ENCODE assay signal across 12 cellular contexts in the genomic region with DNA sequence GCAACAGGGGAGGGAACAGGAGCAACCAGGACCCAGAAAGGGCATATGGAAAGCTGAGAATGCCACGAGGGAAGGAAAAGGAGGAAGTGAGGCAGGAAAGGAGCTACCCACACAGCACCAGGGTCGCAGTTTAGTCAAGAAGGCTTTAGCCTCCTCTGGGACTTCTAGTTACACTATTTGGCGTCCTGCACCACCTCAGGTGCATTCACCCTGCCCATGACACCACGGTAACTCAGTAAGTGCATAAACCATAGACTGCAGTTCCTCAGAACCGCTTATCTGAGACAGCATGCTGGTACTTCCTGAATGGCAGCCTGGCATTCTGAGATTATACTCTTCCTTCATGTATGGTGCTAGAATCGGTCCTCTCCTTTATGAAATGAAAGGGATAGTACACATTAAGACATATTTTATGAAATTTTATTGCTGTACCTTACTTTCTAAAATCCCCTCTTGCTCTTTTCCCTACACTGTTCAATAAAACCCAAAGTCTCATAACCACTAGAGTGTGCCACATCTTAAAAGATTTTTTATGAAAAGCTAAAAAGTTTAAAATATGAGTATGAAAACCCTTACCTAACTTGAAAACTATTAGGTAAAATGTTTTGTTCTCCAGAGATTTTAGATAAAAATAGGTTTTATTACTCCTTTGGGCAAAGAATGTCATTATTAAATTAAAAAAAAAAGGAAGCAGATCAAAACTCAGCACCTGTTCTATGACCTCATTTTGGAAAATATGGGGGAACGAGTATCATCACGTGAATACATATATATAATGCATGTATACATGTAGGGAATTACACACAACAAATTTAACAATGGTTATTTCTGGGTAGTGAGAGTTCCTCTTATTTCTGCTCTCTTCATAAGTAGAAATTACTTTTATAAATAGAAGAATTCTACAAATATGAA.
A peak's percentile ranks its signal among the peaks of the same experiment; 100 is the strongest.
DNase-seq lines count a peak whose midpoint lies in the region; ATAC-seq and TF ChIP-seq lines count a peak whose summit lies in the region.
"Had no signal": no experiment of that assay in that cellular context is flagged by ENCODE, and none has a peak within 500 bp of the region (broad histone marks: within the 10 kb centered on the region; RNA-seq: fewer than 3 reads in every experiment).

No MANE protein-coding gene starts in this region.

- TF ChIP-seq CTCF in RWPE2 (IDR thresholded peaks at IDR 0.05; ENCODE audit: poor library complexity, severe bottlenecking) = no peak

- peaks cover 58% of the 10 kb centered on the region for H3K4me1 Mint-ChIP-seq in central memory CD8-positive, alpha-beta T cell
- peaks cover 69% of the 10 kb centered on the region for H3K4me1 Mint-ChIP-seq in stimulated activated memory B cell treated with anti-CD40 and anti-IgM and Interleukin-4, amounts not matched to agents 10 μg/mL and 1 μg/mL and 100 μg/mL, for 72 hours

- H3K36me3 Mint-ChIP-seq in central memory CD8-positive, alpha-beta T cell (ENCODE audit: insufficient read depth) = no peaks in the 10 kb centered on the region
- peaks cover 9% of the 10 kb centered on the region for H3K36me3 Mint-ChIP-seq in stimulated activated memory B cell treated with anti-CD40 and anti-IgM and Interleukin-4, amounts not matched to agents 10 μg/mL and 1 μg/mL and 100 μg/mL, for 72 hours
- H3K36me3 Mint-ChIP-seq: activated CD4-positive, alpha-beta memory T cell treated with anti-CD3 and anti-CD28 coated beads for 36 hours had no signal

- ATAC-seq in RWPE2 (ENCODE audit: low read depth) (peak; percentile 14; the same call in 1 of the 3 replicates), GM18511 (IDR thresholded peaks at IDR 0.05; ENCODE audit: unreplicated experiment) (no peak)
- peak; percentile 45 for ATAC-seq in central memory CD8-positive, alpha-beta T cell (replicated peaks; ENCODE audit: extremely low read depth, poor library complexity, severe bottlenecking)
- ATAC-seq in stimulated activated memory B cell treated with anti-CD40 and anti-IgM and Interleukin-4, amounts not matched to agents 10 μg/mL and 1 μg/mL and 100 μg/mL, for 72 hours = peak; percentile 96
- ATAC-seq: HCT116 had no signal

- H3K4me1 ChIP-seq in RWPE2 (ENCODE audit: insufficient read depth, poor library complexity, severe bottlenecking) = no peaks in the 10 kb centered on the region

- peak overlapping the region; percentile 92 for H3K27ac Mint-ChIP-seq in central memory CD8-positive, alpha-beta T cell (ENCODE audit: low read depth)
- H3K27ac Mint-ChIP-seq in stimulated activated memory B cell treated with anti-CD40 and anti-IgM and Interleukin-4, amounts not matched to agents 10 μg/mL and 1 μg/mL and 100 μg/mL, for 72 hours = peak overlapping the region; percentile 82
- H3K27ac Mint-ChIP-seq: activated CD4-positive, alpha-beta memory T cell treated with anti-CD3 and anti-CD28 coated beads for 36 hours had no signal

- H3K36me3 ChIP-seq in RWPE2 (ENCODE audit: low read depth) = no peaks in the 10 kb centered on the region
- H3K36me3 ChIP-seq: brain microvascular endothelial cell had no signal

- no peaks in the 10 kb centered on the region for H3K9me3 Mint-ChIP-seq in central memory CD8-positive, alpha-beta T cell
- no peaks in the 10 kb centered on the region for H3K9me3 Mint-ChIP-seq in stimulated activated memory B cell treated with anti-CD40 and anti-IgM and Interleukin-4, amounts not matched to agents 10 μg/mL and 1 μg/mL and 100 μg/mL, for 72 hours

- no peak overlapping the region for H3K27ac ChIP-seq in RWPE2 (ENCODE audit: poor library complexity, severe bottlenecking)
- H3K27ac ChIP-seq: brain microvascular endothelial cell had no signal

- no peaks in the 10 kb centered on the region for H3K27me3 ChIP-seq in RWPE2 (ENCODE audit: insufficient read depth, poor library complexity, severe bottlenecking)
- H3K27me3 ChIP-seq: brain microvascular endothelial cell had no signal

- H3K27me3 Mint-ChIP-seq in central memory CD8-positive, alpha-beta T cell = no peaks in the 10 kb centered on the region
- H3K27me3 Mint-ChIP-seq in stimulated activated memory B cell treated with anti-CD40 and anti-IgM and Interleukin-4, amounts not matched to agents 10 μg/mL and 1 μg/mL and 100 μg/mL, for 72 hours = no peaks in the 10 kb centered on the region
- H3K27me3 Mint-ChIP-seq: activated CD4-positive, alpha-beta memory T cell treated with anti-CD3 and anti-CD28 coated beads for 36 hours had no signal

- H3K4me3 ChIP-seq in RWPE2 (ENCODE audit: severe bottlenecking) = no peak overlapping the region

- H3K4me3 Mint-ChIP-seq in central memory CD8-positive, alpha-beta T cell = peak overlapping the region; percentile 35
- H3K4me3 Mint-ChIP-seq in stimulated activated memory B cell treated with anti-CD40 and anti-IgM and Interleukin-4, amounts not matched to agents 10 μg/mL and 1 μg/mL and 100 μg/mL, for 72 hours = peak overlapping the region; percentile 47
- H3K4me3 Mint-ChIP-seq: activated CD4-positive, alpha-beta memory T cell treated with anti-CD3 and anti-CD28 coated beads for 36 hours had no signal

- H3K9me3 ChIP-seq in RWPE2 (ENCODE audit: severe bottlenecking) = no peaks in the 10 kb centered on the region

- DNase-seq in activated CD4-positive, alpha-beta T cell treated with anti-CD3 and anti-CD28 coated beads for 48 hours = peak; percentile 9
- no peak for DNase-seq in activated CD4-positive, alpha-beta T cell treated with anti-CD3 and anti-CD28 coated beads for 1 hour
- no peak for DNase-seq in RWPE2 (ENCODE audit: low spot score)
- no peak for DNase-seq in central memory CD8-positive, alpha-beta T cell (ENCODE audit: low spot score in 2 of 2)
- no peak for DNase-seq in anterior cingulate cortex (lab: John Stamatoyannopoulos, UW)
- no peak for DNase-seq in NCI-H446 (lab: John Stamatoyannopoulos, UW)
- DNase-seq: activated CD4-positive, alpha-beta memory T cell treated with anti-CD3 and anti-CD28 coated beads for 36 hours; brain microvascular endothelial cell; NCI-H187 treated with DMSO at 0.1 percent for 48 hours had no signal
